8 cellular contexts compared by ENCODE assay signal in the genomic region with DNA sequence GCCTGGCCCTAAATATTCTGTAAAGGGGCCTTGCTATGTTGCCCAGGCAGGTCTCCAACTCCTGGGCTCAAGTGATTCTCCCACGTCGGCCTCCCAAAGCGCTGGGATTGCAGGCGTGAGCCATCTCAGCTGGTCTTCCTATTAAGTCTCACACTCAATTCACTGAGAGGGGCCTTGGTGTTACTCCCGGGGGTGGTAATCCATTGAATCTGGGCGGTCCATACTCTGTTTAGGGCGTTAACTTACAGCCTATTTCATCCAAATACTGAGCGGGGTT. TPM values are rescaled to one million over a fixed set of nuclear protein-coding genes. Genes with fewer than 3 reads are reported as not detected.
A peak's percentile ranks its signal among the peaks of the same experiment; 100 is the strongest.
DNase-seq lines count a peak whose midpoint lies in the region; ATAC-seq, FAIRE-seq and TF ChIP-seq lines count a peak whose summit lies in the region.

No MANE protein-coding gene starts in this region.

- peak overlapping the region; percentile 99 for H3K4me3 Mint-ChIP-seq in HFFc6
- peak overlapping the region; percentile 100 for H3K4me3 Mint-ChIP-seq in activated CD8-positive, alpha-beta memory T cell treated with anti-CD3 and anti-CD28 coated beads, Interleukin-2, amount 10 ng/mL, durations not matched to agents 7 days and 5 days

- H3K4me3 ChIP-seq in right cardiac atrium (ENCODE audit: low read length): peak overlapping the region; percentile 90
- peak overlapping the region in 1 of 2 donors; percentile 98 for H3K4me3 ChIP-seq in small intestine (ENCODE audit: low read depth in 1 of 2, low read length in 2 of 2)

- DNase-seq in HFFc6 (no peak), right cardiac atrium (peak in 2 of 3 donors; percentile 39 to 56), small intestine (no peak), hippocampal formation (lab: John Stamatoyannopoulos, UW) (no peak), HEK293T (ENCODE audit: extremely low spot score) (no peak), Kasumi-1 (lab: John Stamatoyannopoulos, UW) (no peak)
- DNase-seq in activated CD8-positive, alpha-beta memory T cell treated with anti-CD3 and anti-CD28 coated beads, Interleukin-2, amount 10 ng/mL, durations not matched to agents 7 days and 5 days: no peak

- peak; percentile 0 for ATAC-seq in activated CD8-positive, alpha-beta memory T cell treated with anti-CD3 and anti-CD28 coated beads, Interleukin-2, amount 10 ng/mL, durations not matched to agents 7 days and 5 days
- ATAC-seq in right cardiac atrium (peak in 1 of 2 donors; percentile 1), HG03342 (IDR thresholded peaks at IDR 0.05; ENCODE audit: unreplicated experiment) (no peak)

- H3K27ac Mint-ChIP-seq in HFFc6: peak overlapping the region; percentile 97
- H3K27ac Mint-ChIP-seq in activated CD8-positive, alpha-beta memory T cell treated with anti-CD3 and anti-CD28 coated beads, Interleukin-2, amount 10 ng/mL, durations not matched to agents 7 days and 5 days: peak overlapping the region; percentile 100

- intact Hi-C loops in right cardiac atrium (cut with DNase I): no loop called here

- no peaks in the 10 kb centered on the region for H3K27me3 ChIP-seq in right cardiac atrium (ENCODE audit: control insufficient read depth, insufficient read depth)
- H3K27me3 ChIP-seq in small intestine (ENCODE audit: control insufficient read depth in 2 of 2, insufficient read depth in 2 of 2, low read length in 2 of 2): no peaks in the 10 kb centered on the region

- H3K27me3 Mint-ChIP-seq in HFFc6 (ENCODE audit: insufficient read depth): peaks cover 14% of the 10 kb centered on the region
- no peaks in the 10 kb centered on the region for H3K27me3 Mint-ChIP-seq in activated CD8-positive, alpha-beta memory T cell treated with anti-CD3 and anti-CD28 coated beads, Interleukin-2, amount 10 ng/mL, durations not matched to agents 7 days and 5 days

- peaks cover 0 to 2% of the 10 kb centered on the region in 2 donors for H3K36me3 ChIP-seq in small intestine (ENCODE audit: control insufficient read depth in 2 of 2, insufficient read depth in 2 of 2, low read length in 2 of 2)

- no peaks in the 10 kb centered on the region for H3K9me3 ChIP-seq in right cardiac atrium (ENCODE audit: control insufficient read depth, low read length)
- H3K9me3 ChIP-seq in small intestine (ENCODE audit: control insufficient read depth, low read depth): no peaks in the 10 kb centered on the region

- H3K36me3 Mint-ChIP-seq in HFFc6 (ENCODE audit: low read depth): peaks cover 62% of the 10 kb centered on the region
- peaks cover 61% of the 10 kb centered on the region for H3K36me3 Mint-ChIP-seq in activated CD8-positive, alpha-beta memory T cell treated with anti-CD3 and anti-CD28 coated beads, Interleukin-2, amount 10 ng/mL, durations not matched to agents 7 days and 5 days

- FAIRE-seq in small intestine (lab: Jason Lieb, UNC): no peak

- H3K27ac ChIP-seq in right cardiac atrium (ENCODE audit: low read length) (peak overlapping the region; percentile 99), small intestine (ENCODE audit: low read depth in 1 of 2, low read length in 1 of 2) (peak overlapping the region; percentile 81 to 99)

- no peak for TF ChIP-seq CTCF in HFFc6 (IDR thresholded peaks at IDR 0.05)

- WGBS in right cardiac atrium: 54% methylated on average over 8 of the region's 8 CpGs
- 48 to 61% (median 60%) methylated on average over 8 of the region's 8 CpGs for WGBS in small intestine, 3 donors

- CTCF ChIA-PET in activated CD8-positive, alpha-beta memory T cell treated with anti-CD3 and anti-CD28 coated beads, Interleukin-2, amount 10 ng/mL, durations not matched to agents 7 days and 5 days (lab: Charles Lee): interaction anchor here (1.1 kb wide), 1 partner anchor 210 kb away, joined by 3 read pairs; no protein-coding TSS in a partner anchor
- CTCF ChIA-PET in HEK293T (lab: Yijun Ruan, JAX): no interaction called here

- peaks cover 51% of the 10 kb centered on the region for H3K4me1 Mint-ChIP-seq in HFFc6 (ENCODE audit: low read depth)
- H3K4me1 Mint-ChIP-seq in activated CD8-positive, alpha-beta memory T cell treated with anti-CD3 and anti-CD28 coated beads, Interleukin-2, amount 10 ng/mL, durations not matched to agents 7 days and 5 days: peaks cover 48% of the 10 kb centered on the region

- H3K9me3 Mint-ChIP-seq in HFFc6: peaks cover 7% of the 10 kb centered on the region; the same call in 1 of the 2 replicates
- H3K9me3 Mint-ChIP-seq in activated CD8-positive, alpha-beta memory T cell treated with anti-CD3 and anti-CD28 coated beads, Interleukin-2, amount 10 ng/mL, durations not matched to agents 7 days and 5 days (ENCODE audit: low read depth): no peaks in the 10 kb centered on the region

- H3K4me1 ChIP-seq in right cardiac atrium (ENCODE audit: control insufficient read depth, insufficient read depth, low read length) (no peaks in the 10 kb centered on the region), small intestine (ENCODE audit: control insufficient read depth in 2 of 2, insufficient read depth in 1 of 2, low read depth in 1 of 2, low read length in 1 of 2) (peaks cover 3 to 14% of the 10 kb centered on the region in 2 donors)

- POLR2A ChIA-PET in HEK293T (lab: Yijun Ruan, JAX): interaction anchor here (1.2 to 6.2 kb wide), 6 partner anchors 13 to 343 kb away, joined by 4 to 158 read pairs (median 9); a partner anchor contains a TSS

TF ChIP-seq in HEK293T, 16 proteins besides CTCF, POLR2A, EP300 and RAD21:
- TF ChIP-seq CTBP1 (IDR thresholded peaks at IDR 0.05; ENCODE audit: borderline replicate concordance) (no peak), SUZ12 (IDR thresholded peaks at IDR 0.05) (no peak), FOXK2 (IDR thresholded peaks at IDR 0.05) (no peak), ZNF384 (IDR thresholded peaks at IDR 0.05) (no peak), ELF4 (IDR thresholded peaks at IDR 0.05) (no peak), LEF1 (IDR thresholded peaks at IDR 0.05; ENCODE audit: borderline replicate concordance) (no peak), L3MBTL2 (conservative IDR thresholded peaks at IDR 0.05) (no peak), FOXA1 (IDR thresholded peaks at IDR 0.05) (no peak), ARNT (IDR thresholded peaks at IDR 0.05) (no peak), NFRKB (IDR thresholded peaks at IDR 0.05) (no peak), FOXM1 (IDR thresholded peaks at IDR 0.05; ENCODE audit: borderline replicate concordance) (no peak), HDGF (IDR thresholded peaks at IDR 0.05; ENCODE audit: borderline replicate concordance) (no peak), SP1 (IDR thresholded peaks at IDR 0.05) (no peak)
- TF ChIP-seq, protein P1, sequence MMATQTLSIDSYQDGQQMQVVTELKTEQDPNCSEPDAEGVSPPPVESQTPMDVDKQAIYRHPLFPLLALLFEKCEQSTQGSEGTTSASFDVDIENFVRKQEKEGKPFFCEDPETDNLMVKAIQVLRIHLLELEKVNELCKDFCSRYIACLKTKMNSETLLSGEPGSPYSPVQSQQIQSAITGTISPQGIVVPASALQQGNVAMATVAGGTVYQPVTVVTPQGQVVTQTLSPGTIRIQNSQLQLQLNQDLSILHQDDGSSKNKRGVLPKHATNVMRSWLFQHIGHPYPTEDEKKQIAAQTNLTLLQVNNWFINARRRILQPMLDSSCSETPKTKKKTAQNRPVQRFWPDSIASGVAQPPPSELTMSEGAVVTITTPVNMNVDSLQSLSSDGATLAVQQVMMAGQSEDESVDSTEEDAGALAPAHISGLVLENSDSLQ (IDR thresholded peaks at IDR 0.05): no peak

RNA-seq across cellular contexts. Expression of a gene that starts 0.7 kb away (rescaled TPM):
- total RNA-seq in HFFc6 (2021; fragmentation: NEBNext Ultra II Directional; extraction: Animal tissue kit (Norgen Biotek cat#: 25700)): 100 to 1,000 TPM; 111 to 154 (median 133) TPM
- total RNA-seq in activated CD8-positive, alpha-beta memory T cell treated with anti-CD3 and anti-CD28 coated beads, Interleukin-2, amount 10 ng/mL, durations not matched to agents 7 days and 5 days: 100 to 1,000 TPM; 290 to 312 TPM
- 10 to 100 TPM; 79.1 to 88.0 (median 82.2) TPM for total RNA-seq in right cardiac atrium
- 45.8 TPM for polyA plus RNA-seq in right cardiac atrium
- 100 to 1,000 TPM in 1 of 3 donors, 10 to 100 TPM in 2; 77.1 to 113 (median 82.1) TPM for polyA plus RNA-seq in small intestine

RNA-seq across cellular contexts. Expression of a gene that starts 7.1 kb away (rescaled TPM):
- total RNA-seq in HFFc6 (2021; fragmentation: NEBNext Ultra II Directional; extraction: Animal tissue kit (Norgen Biotek cat#: 25700)): 100 to 1,000 TPM; 125 to 148 (median 140) TPM
- 10 to 100 TPM; 38.2 to 39.3 TPM for total RNA-seq in activated CD8-positive, alpha-beta memory T cell treated with anti-CD3 and anti-CD28 coated beads, Interleukin-2, amount 10 ng/mL, durations not matched to agents 7 days and 5 days
- 10 to 100 TPM; 34.1 to 49.6 (median 46.9) TPM for total RNA-seq in right cardiac atrium
- polyA plus RNA-seq in right cardiac atrium (31.4 TPM), small intestine (10 to 100 TPM in 2 of 3 donors, 1 to 10 TPM in 1; 3.4 to 23.1 (median 10.3) TPM)

RNA-seq across cellular contexts. Expression of a gene that starts 15.3 kb away (rescaled TPM):
- 1 to 10 TPM; 3.2 to 3.6 (median 3.5) TPM for total RNA-seq in HFFc6 (2021; fragmentation: NEBNext Ultra II Directional; extraction: Animal tissue kit (Norgen Biotek cat#: 25700))
- total RNA-seq in activated CD8-positive, alpha-beta memory T cell treated with anti-CD3 and anti-CD28 coated beads, Interleukin-2, amount 10 ng/mL, durations not matched to agents 7 days and 5 days: 1 to 10 TPM; 2.3 to 2.7 TPM
- total RNA-seq in right cardiac atrium: 1 to 10 TPM; 2.5 to 3.5 (median 3.0) TPM
- polyA plus RNA-seq in right cardiac atrium (3.6 TPM), small intestine (1 to 10 TPM; 3.5 to 5.3 (median 4.9) TPM)

RNA-seq across cellular contexts. Expression of a gene that starts 21.4 kb away (rescaled TPM):
- total RNA-seq in HFFc6 (2021; fragmentation: NEBNext Ultra II Directional; extraction: Animal tissue kit (Norgen Biotek cat#: 25700)): under 1 TPM in 1 of 6 experiments, not detected in 5; 0.31 TPM
- under 1 TPM in 1 of 2 experiments, not detected in 1; 0.23 TPM for total RNA-seq in activated CD8-positive, alpha-beta memory T cell treated with anti-CD3 and anti-CD28 coated beads, Interleukin-2, amount 10 ng/mL, durations not matched to agents 7 days and 5 days
- 10 to 100 TPM; 13.7 to 32.5 (median 22.7) TPM for total RNA-seq in right cardiac atrium
- polyA plus RNA-seq in right cardiac atrium (11.3 TPM), small intestine (10 to 100 TPM in 2 of 3 donors, 1 to 10 TPM in 1; 3.5 to 11.2 (median 11.0) TPM)

RNA-seq across cellular contexts. Expression of a gene that starts 21.7 kb away (rescaled TPM):
- total RNA-seq in HFFc6 (2021; fragmentation: NEBNext Ultra II Directional; extraction: Animal tissue kit (Norgen Biotek cat#: 25700)): 10 to 100 TPM; 19.3 to 26.2 (median 21.7) TPM
- total RNA-seq in activated CD8-positive, alpha-beta memory T cell treated with anti-CD3 and anti-CD28 coated beads, Interleukin-2, amount 10 ng/mL, durations not matched to agents 7 days and 5 days: 10 to 100 TPM; 28.6 to 30.1 TPM
- 10 to 100 TPM in 3 of 4 donors, 1 to 10 TPM in 1; 9.3 to 16.9 (median 12.6) TPM for total RNA-seq in right cardiac atrium
- polyA plus RNA-seq in right cardiac atrium (6.4 TPM), small intestine (10 to 100 TPM; 10.5 to 28.8 (median 12.7) TPM)

Comparison
In these comparisons a context has a peak if more than half of its experiments do, and no peak if none do; other contexts are left out.
1. DNase-seq: peak in right cardiac atrium (2 of 3); none in HFFc6 (single experiment), activated CD8-positive, alpha-beta memory T cell treated with anti-CD3 and anti-CD28 coated beads, Interleukin-2, amount 10 ng/mL, durations not matched to agents 7 days and 5 days (single experiment), small intestine (single experiment), hippocampal formation (0 of 2), HEK293T (single experiment) and Kasumi-1 (0 of 2).